12 cellular contexts compared by ENCODE assay signal in genomic region chr2:159144776-159145614, GRCh38.
DNase-seq lines count a peak whose midpoint lies in the region; ATAC-seq and TF ChIP-seq lines count a peak whose summit lies in the region.
"Had no signal": no experiment of that assay in that cellular context is flagged by ENCODE, and none has a peak within 500 bp of the region (broad histone marks: within the 10 kb centered on the region; RNA-seq: fewer than 3 reads in every experiment).

No MANE protein-coding gene starts in this region.

- no peaks in the 10 kb centered on the region for H4K20me1 ChIP-seq in osteoblast (ENCODE audit: insufficient read depth, low read length)

- peaks cover 6% of the 10 kb centered on the region for H3K36me3 ChIP-seq in osteoblast (ENCODE audit: insufficient read depth, low read length)

- peaks cover 11% of the 10 kb centered on the region for H3K4me1 ChIP-seq in osteoblast (ENCODE audit: insufficient read depth, low read length)

- CTCF ChIA-PET in activated CD4-positive, alpha-beta memory T cell treated with anti-CD3 and anti-CD28 coated beads, Interleukin-2, amount 10 ng/mL, durations not matched to agents 7 days and 5 days (lab: Charles Lee), result no interaction called here

- no peaks in the 10 kb centered on the region for H3K9me3 Mint-ChIP-seq in effector memory CD8-positive, alpha-beta T cell
- no peaks in the 10 kb centered on the region for H3K9me3 Mint-ChIP-seq in activated CD4-positive, alpha-beta memory T cell treated with anti-CD3 and anti-CD28 coated beads, Interleukin-2, amount 10 ng/mL, durations not matched to agents 7 days and 5 days
- H3K9me3 Mint-ChIP-seq in glutamatergic neuron (ENCODE audit: unreplicated experiment), result no peaks in the 10 kb centered on the region
- H3K9me3 Mint-ChIP-seq: T-helper 1 cell treated with Interleukin-12 subunit alpha and Interleukin-12 subunit beta and Interleukin-4 antibody, amounts not matched to agents 30 μg/mL and 1 μg/mL, for 36 hours had no signal

- peak; percentile 37 to 50 (median 39) for DNase-seq in effector memory CD8-positive, alpha-beta T cell
- DNase-seq in NCI-H526 treated with DMSO at 0.1 percent for 48 hours (lab: John Stamatoyannopoulos, UW), result no peak
- DNase-seq in activated CD4-positive, alpha-beta memory T cell treated with anti-CD3 and anti-CD28 coated beads, Interleukin-2, amount 10 ng/mL, durations not matched to agents 7 days and 5 days, result no peak
- DNase-seq in osteoblast (ENCODE audit: insufficient read length, low spot score, missing footprints), result no peak
- no peak for DNase-seq in glutamatergic neuron
- DNase-seq: kidney, NCI-H146 had no signal

- ATAC-seq in GM18508 (IDR thresholded peaks at IDR 0.05; ENCODE audit: insufficient read depth, unreplicated experiment), result peak; percentile 47
- ATAC-seq in GM21367 (IDR thresholded peaks at IDR 0.05; ENCODE audit: unreplicated experiment), result peak; percentile 50
- ATAC-seq in HG03103 (IDR thresholded peaks at IDR 0.05; ENCODE audit: low read depth, unreplicated experiment), result peak; percentile 63
- peak; percentile 94 for ATAC-seq in effector memory CD8-positive, alpha-beta T cell (replicated peaks)

- peaks cover 29 to 34% of the 10 kb centered on the region in 2 donors for H3K4me1 Mint-ChIP-seq in effector memory CD8-positive, alpha-beta T cell (ENCODE audit: low read depth in 2 of 2)
- peaks cover 15% of the 10 kb centered on the region for H3K4me1 Mint-ChIP-seq in activated CD4-positive, alpha-beta memory T cell treated with anti-CD3 and anti-CD28 coated beads, Interleukin-2, amount 10 ng/mL, durations not matched to agents 7 days and 5 days
- H3K4me1 Mint-ChIP-seq in glutamatergic neuron (ENCODE audit: low read depth, unreplicated experiment), result peaks cover 15% of the 10 kb centered on the region

- POLR2A ChIA-PET in activated CD4-positive, alpha-beta memory T cell treated with anti-CD3 and anti-CD28 coated beads, Interleukin-2, amount 10 ng/mL, durations not matched to agents 7 days and 5 days (lab: Charles Lee), result no interaction called here

- H3K4me3 ChIP-seq in osteoblast (ENCODE audit: insufficient read depth, low read length), result no peak overlapping the region
- H3K4me3 ChIP-seq: skin epidermis had no signal

- H3K27ac Mint-ChIP-seq in effector memory CD8-positive, alpha-beta T cell, result peak overlapping the region; percentile 67 to 90
- no peak overlapping the region for H3K27ac Mint-ChIP-seq in activated CD4-positive, alpha-beta memory T cell treated with anti-CD3 and anti-CD28 coated beads, Interleukin-2, amount 10 ng/mL, durations not matched to agents 7 days and 5 days
- H3K27ac Mint-ChIP-seq in glutamatergic neuron (ENCODE audit: unreplicated experiment), result no peak overlapping the region
- H3K27ac Mint-ChIP-seq: T-helper 1 cell treated with Interleukin-12 subunit alpha and Interleukin-12 subunit beta and Interleukin-4 antibody, amounts not matched to agents 30 μg/mL and 1 μg/mL, for 36 hours had no signal

- H3K4me3 Mint-ChIP-seq in effector memory CD8-positive, alpha-beta T cell, result peak overlapping the region; percentile 43 to 67
- no peak overlapping the region for H3K4me3 Mint-ChIP-seq in activated CD4-positive, alpha-beta memory T cell treated with anti-CD3 and anti-CD28 coated beads, Interleukin-2, amount 10 ng/mL, durations not matched to agents 7 days and 5 days
- no peak overlapping the region for H3K4me3 Mint-ChIP-seq in glutamatergic neuron (ENCODE audit: unreplicated experiment)
- H3K4me3 Mint-ChIP-seq: T-helper 1 cell treated with Interleukin-12 subunit alpha and Interleukin-12 subunit beta and Interleukin-4 antibody, amounts not matched to agents 30 μg/mL and 1 μg/mL, for 36 hours had no signal

- no peaks in the 10 kb centered on the region for H3K36me3 Mint-ChIP-seq in effector memory CD8-positive, alpha-beta T cell (ENCODE audit: insufficient read depth)
- H3K36me3 Mint-ChIP-seq in activated CD4-positive, alpha-beta memory T cell treated with anti-CD3 and anti-CD28 coated beads, Interleukin-2, amount 10 ng/mL, durations not matched to agents 7 days and 5 days (ENCODE audit: low read depth), result no peaks in the 10 kb centered on the region
- no peaks in the 10 kb centered on the region for H3K36me3 Mint-ChIP-seq in glutamatergic neuron (ENCODE audit: unreplicated experiment)

- H3K79me2 ChIP-seq in osteoblast (ENCODE audit: insufficient read depth, low read length), result no peaks in the 10 kb centered on the region

- H3K27me3 ChIP-seq in osteoblast (ENCODE audit: insufficient read depth, low read length), result no peaks in the 10 kb centered on the region

- H3K9me3 ChIP-seq in osteoblast (ENCODE audit: low read depth, low read length), result no peaks in the 10 kb centered on the region

- H3K4me2 ChIP-seq in osteoblast (ENCODE audit: insufficient read depth, low read length), result no peak overlapping the region

- H3K27me3 Mint-ChIP-seq in effector memory CD8-positive, alpha-beta T cell, result no peaks in the 10 kb centered on the region
- H3K27me3 Mint-ChIP-seq in activated CD4-positive, alpha-beta memory T cell treated with anti-CD3 and anti-CD28 coated beads, Interleukin-2, amount 10 ng/mL, durations not matched to agents 7 days and 5 days, result peaks cover 7% of the 10 kb centered on the region
- peaks cover 2% of the 10 kb centered on the region for H3K27me3 Mint-ChIP-seq in glutamatergic neuron (ENCODE audit: unreplicated experiment)

- no peak overlapping the region for H3K27ac ChIP-seq in osteoblast (ENCODE audit: low read depth, low read length)

- no peak overlapping the region for H2AFZ ChIP-seq in osteoblast (ENCODE audit: low read length)

- TF ChIP-seq CTCF in osteoblast (IDR thresholded peaks at IDR 0.05; ENCODE audit: extremely low read depth, low read depth, low read length), result no peak
- TF ChIP-seq CTCF in glutamatergic neuron (IDR thresholded peaks at IDR 0.05; ENCODE audit: partially characterized antibody, unreplicated experiment), result no peak

Comparison
In these comparisons a context has a peak if more than half of its experiments do, and no peak if none do; other contexts are left out.
1. DNase-seq: peak in effector memory CD8-positive, alpha-beta T cell (3 of 3); none in NCI-H526 treated with DMSO at 0.1 percent for 48 hours (single experiment), activated CD4-positive, alpha-beta memory T cell treated with anti-CD3 and anti-CD28 coated beads, Interleukin-2, amount 10 ng/mL, durations not matched to agents 7 days and 5 days (single experiment), osteoblast (single experiment) and glutamatergic neuron (single experiment).
2. H3K27ac Mint-ChIP-seq: peak in effector memory CD8-positive, alpha-beta T cell (2 of 2); none in activated CD4-positive, alpha-beta memory T cell treated with anti-CD3 and anti-CD28 coated beads, Interleukin-2, amount 10 ng/mL, durations not matched to agents 7 days and 5 days (single experiment) and glutamatergic neuron (single experiment).
3. H3K4me3 Mint-ChIP-seq: peak in effector memory CD8-positive, alpha-beta T cell (2 of 2); none in activated CD4-positive, alpha-beta memory T cell treated with anti-CD3 and anti-CD28 coated beads, Interleukin-2, amount 10 ng/mL, durations not matched to agents 7 days and 5 days (single experiment) and glutamatergic neuron (single experiment).
4. Peak in every context shown above with its lines, with median percentiles within 50 percentile points of each other: ATAC-seq.